In genomic region chr2:179068991-179069643, GRCh38 we compare ENCODE assay signal across 20 cellular contexts. TPM values are rescaled to one million over a fixed set of nuclear protein-coding genes. Genes with fewer than 3 reads are reported as not detected.
DNase-seq lines count a peak whose midpoint lies in the region; ATAC-seq, FAIRE-seq and TF ChIP-seq lines count a peak whose summit lies in the region.
"Had no signal": no experiment of that assay in that cellular context is flagged by ENCODE, and none has a peak within 500 bp of the region (broad histone marks: within the 10 kb centered on the region; RNA-seq: fewer than 3 reads in every experiment).

No MANE protein-coding gene starts in this region.

- no peak overlapping the region for H3K9ac ChIP-seq in HepG2 (ENCODE audit: insufficient read depth, low read depth, low read length)

- no peak for FAIRE-seq in HepG2 (lab: Jason Lieb, UNC)
- FAIRE-seq: GM12891, GM18507 had no signal

- in situ Hi-C loops in HepG2 (cut with HindIII; ENCODE audit: extremely low pct_ligation_motif_present, low pct_unique_long_range_greater_than_20kb): no loop called here

- peak overlapping the region in 4 of 12 donors; percentile 27 to 56 (median 46) for H3K27ac ChIP-seq in heart left ventricle
- H3K27ac ChIP-seq in right cardiac atrium (ENCODE audit: low read length): no peak overlapping the region
- H3K27ac ChIP-seq in left ventricle myocardium inferior (replicated peaks): peak overlapping the region; percentile 50
- no peak overlapping the region for H3K27ac ChIP-seq in HepG2 (ENCODE audit: extremely low read length, insufficient read depth, low read length)
- H3K27ac ChIP-seq in spleen: no peak overlapping the region

- WGBS in heart left ventricle, 4 donors: 54 to 64% (median 57%) methylated on average over 2 of the region's 2 CpGs
- 58% methylated on average over 2 of the region's 2 CpGs for WGBS in right cardiac atrium
- 4% methylated on average over 2 of the region's 2 CpGs for WGBS in HepG2 (ENCODE audit: low lambda C conversion rate)
- WGBS in spleen, 5 donors: 81 to 95% (median 93%) methylated on average over 2 of the region's 2 CpGs

- H3K4me2 ChIP-seq in HepG2 (ENCODE audit: low read depth, low read length): no peak overlapping the region
- H3K4me2 ChIP-seq: GM23338 had no signal

- ATAC-seq in heart left ventricle (peak; percentile 62 to 88 (median 74)), right cardiac atrium (no peak), HepG2 (peak; percentile 91)
- ATAC-seq: GM23338 had no signal

- no TSS peak for BruUV-seq in HepG2 (replicated peaks; lab: Mats Ljungman, UMichigan)

- H3K36me3 ChIP-seq in heart left ventricle (no peaks in the 10 kb centered on the region), left ventricle myocardium inferior (no peaks in the 10 kb centered on the region), HepG2 (replicated peaks in 1 of 2; ENCODE audit: control insufficient read depth in 1 of 2, insufficient read depth in 2 of 2, low read length in 2 of 2) (no peaks in the 10 kb centered on the region), spleen (no peaks in the 10 kb centered on the region), H7 (replicated peaks; ENCODE audit: control insufficient read depth, insufficient read depth, low read length) (no peaks in the 10 kb centered on the region)

- intact Hi-C loops in heart left ventricle (cut with DNase I) (no loop called here), right cardiac atrium (cut with DNase I) (no loop called here), left ventricle myocardium inferior (cut with micrococcal nuclease) (no loop called here), HepG2 (cut with micrococcal nuclease; ENCODE audit: unreplicated experiment) (no loop called here), spleen (cut with DNase I; ENCODE audit: low total_unique reads) (no loop called here)

- H3K9me3 ChIP-seq in heart left ventricle: peaks cover 0 to 7% (median 0%) of the 10 kb centered on the region in 12 donors
- no peaks in the 10 kb centered on the region for H3K9me3 ChIP-seq in right cardiac atrium (ENCODE audit: control insufficient read depth, low read length)
- peaks cover 5% of the 10 kb centered on the region for H3K9me3 ChIP-seq in left ventricle myocardium inferior (replicated peaks)
- no peaks in the 10 kb centered on the region for H3K9me3 ChIP-seq in HepG2 (ENCODE audit: low read length)
- peaks cover 0 to 9% (median 0%) of the 10 kb centered on the region in 8 donors for H3K9me3 ChIP-seq in spleen

- CTCF ChIA-PET in HepG2 (lab: Yijun Ruan, JAX; ENCODE audit: low intra/inter-chr PET ratio, low total read pairs): no interaction called here

- H3K27me3 ChIP-seq in heart left ventricle (no peaks in the 10 kb centered on the region), right cardiac atrium (ENCODE audit: control insufficient read depth, insufficient read depth) (no peaks in the 10 kb centered on the region), left ventricle myocardium inferior (ENCODE audit: low read depth) (no peaks in the 10 kb centered on the region), HepG2 (ENCODE audit: control insufficient read depth in 1 of 2, insufficient read depth in 2 of 2, low read length in 2 of 2) (no peaks in the 10 kb centered on the region), spleen (replicated peaks in 1 of 7) (no peaks in the 10 kb centered on the region), H7 (ENCODE audit: control insufficient read depth, insufficient read depth, low read length) (no peaks in the 10 kb centered on the region)

- TF ChIP-seq EP300 in HepG2 (IDR thresholded peaks at IDR 0.05; ENCODE audit: low read depth in 2 of 2, low read length in 2 of 2): no peak
- TF ChIP-seq EP300 in HepG2 (CRISPR knock-in tag; IDR thresholded peaks at IDR 0.05; ENCODE audit: borderline replicate concordance): no peak

- TF ChIP-seq RAD21 in HepG2 (CRISPR knock-in tag; IDR thresholded peaks at IDR 0.05): no peak

- POLR2A ChIA-PET in HepG2 (lab: Yijun Ruan, JAX): no interaction called here

- H3K4me3 ChIP-seq in heart left ventricle (no peak overlapping the region), right cardiac atrium (ENCODE audit: low read length) (no peak overlapping the region), left ventricle myocardium inferior (no peak overlapping the region), HepG2 (replicated peaks in 1 of 3; ENCODE audit: insufficient read depth in 1 of 3, low read depth in 2 of 3, low read length in 3 of 3) (no peak overlapping the region), spleen (no peak overlapping the region), H7 (ENCODE audit: insufficient read depth, low read depth, low read length) (no peak overlapping the region)
- H3K4me3 ChIP-seq: GM23338 had no signal

- H3K79me2 ChIP-seq in HepG2 (ENCODE audit: insufficient read depth, low read length): no peaks in the 10 kb centered on the region

- H3K4me1 ChIP-seq in heart left ventricle (peaks cover 0 to 18% (median 2%) of the 10 kb centered on the region in 12 donors), right cardiac atrium (ENCODE audit: control insufficient read depth, insufficient read depth, low read length) (no peaks in the 10 kb centered on the region), left ventricle myocardium inferior (peaks cover 29% of the 10 kb centered on the region), HepG2 (ENCODE audit: insufficient read depth, low read length) (0 out of 2 replicates have a peak, but pooled peaks cover 6% of the 10 kb centered on the region), spleen (no peaks in the 10 kb centered on the region)

- no peaks in the 10 kb centered on the region for H4K20me1 ChIP-seq in HepG2 (ENCODE audit: insufficient read depth, low read length)

- DNase-seq in heart left ventricle: no peak
- DNase-seq in right cardiac atrium: no peak
- no peak for DNase-seq in left ventricle myocardium inferior
- peak; percentile 31 for DNase-seq in HepG2 (ENCODE audit: low spot score)
- DNase-seq in spleen: no peak
- DNase-seq in H7: no peak
- DNase-seq: C1 segment of cervical spinal cord; Calu3; CD4-positive, alpha-beta memory T cell; COR-L47; DMS53; DMS79 treated with DMSO at 0.1 percent for 48 hours; GF-D8; HCEC 1CT had no signal

- TF ChIP-seq CTCF in heart left ventricle (IDR thresholded peaks at IDR 0.05) (no peak), left ventricle myocardium inferior (IDR thresholded peaks at IDR 0.05; ENCODE audit: borderline replicate concordance) (no peak), HepG2 (CRISPR knock-in tag; IDR thresholded peaks at IDR 0.05) (no peak), spleen (IDR thresholded peaks at IDR 0.05 in 8 of 11, conservative IDR thresholded peaks at IDR 0.05 in 3 of 11) (no peak)

- TF ChIP-seq POLR2A in heart left ventricle (IDR thresholded peaks at IDR 0.05) (no peak), HepG2 (IDR thresholded peaks at IDR 0.05; ENCODE audit: insufficient read depth in 1 of 2, low read depth in 2 of 2, low read length in 2 of 2) (no peak), spleen (IDR thresholded peaks at IDR 0.05) (no peak)

- no peak overlapping the region for H2AFZ ChIP-seq in HepG2 (ENCODE audit: low read length)
- H2AFZ ChIP-seq: GM23338 had no signal

RNA-seq across cellular contexts. Expression of gene CCDC141, which starts 19.2 kb away (rescaled TPM):
- total RNA-seq in heart left ventricle (100 to 1,000 TPM in 8 of 9 donors, 10 to 100 TPM in 1; 58.1 to 258 (median 144) TPM), right cardiac atrium (100 to 1,000 TPM in 1 of 4 donors, 10 to 100 TPM in 3; 67.5 to 128 (median 80.2) TPM), left ventricle myocardium inferior (208 TPM), HepG2 (2016; rRNA removed; fragmentation: Illumina TruSeq; extraction: Trizol) (not detected in 2 replicates), spleen (10 to 100 TPM in 6 of 7 donors, 1 to 10 TPM in 1; 9.7 to 21.3 (median 13.4) TPM)
- polyA plus RNA-seq in heart left ventricle (10 to 100 TPM; 10.6 to 19.1 TPM), right cardiac atrium (18.1 TPM), HepG2 (2011; rRNA removed) (not detected in 2 replicates), spleen (under 1 TPM; 0.29 to 0.32 (median 0.30) TPM)
- not detected in 2 replicates for total RNA-seq in HepG2 (2016; cell fraction: cytosol; rRNA removed; fragmentation: Illumina TruSeq; extraction: Trizol; ENCODE audit: low read depth)
- not detected in 2 replicates for total RNA-seq in HepG2 (2016; cell fraction: insoluble cytoplasmic fraction; rRNA removed; fragmentation: Illumina TruSeq; extraction: Trizol)
- not detected in 2 replicates for total RNA-seq in HepG2 (2016; cell fraction: membrane; rRNA removed; fragmentation: Illumina TruSeq; extraction: Trizol)
- not detected in 2 replicates for total RNA-seq in HepG2 (2016; cell fraction: nucleus; rRNA removed; fragmentation: Illumina TruSeq; extraction: Trizol)
- not detected in 2 replicates for polyA plus RNA-seq in HepG2 (2011; cell fraction: cytosol; rRNA removed)
- not detected in 2 replicates for polyA plus RNA-seq in HepG2 (2011; cell fraction: nucleus; rRNA removed)
- polyA plus RNA-seq in HepG2 (2012): not detected in 2 replicates
- polyA plus RNA-seq in HepG2 (2016; cell fraction: cytosol; fragmentation: Illumina TruSeq; extraction: Trizol; ENCODE audit: low read depth): not detected in 2 replicates
- not detected in 2 replicates for polyA plus RNA-seq in HepG2 (2016; cell fraction: insoluble cytoplasmic fraction; fragmentation: Illumina TruSeq; extraction: Trizol; ENCODE audit: low read depth)
- not detected in 2 replicates for polyA plus RNA-seq in HepG2 (2016; cell fraction: membrane; fragmentation: Illumina TruSeq; extraction: Trizol; ENCODE audit: low read depth)
- not detected in 2 replicates for polyA plus RNA-seq in HepG2 (2016; cell fraction: nucleus; fragmentation: Illumina TruSeq; extraction: Trizol; ENCODE audit: insufficient read depth, low read depth)
- 0.02 and 0.06 TPM in 2 replicates for polyA minus RNA-seq in HepG2 (2011; rRNA and poly(A)+ RNA removed; ENCODE audit: low replicate concordance)
- not detected in 2 replicates for polyA minus RNA-seq in HepG2 (2011; cell fraction: cytosol; rRNA and poly(A)+ RNA removed)
- polyA minus RNA-seq in HepG2 (2011; cell fraction: nucleus; rRNA and poly(A)+ RNA removed): not detected in 2 replicates
- total RNA-seq in H7 (2014; rRNA removed; shearing (Covaris generic)): 0.37 and 1.2 TPM in 2 replicates
- total RNA-seq: A673, Daoy had no signal
- polyA plus RNA-seq: BJ had no signal

Comparison
In these comparisons a context has a peak if more than half of its experiments do, and no peak if none do; other contexts are left out.
1. ATAC-seq: peak in heart left ventricle (4 of 4) and HepG2 (single experiment); none in right cardiac atrium (0 of 2).